Comparison of ENCODE assay signal across 8 cellular contexts in the genomic region with DNA sequence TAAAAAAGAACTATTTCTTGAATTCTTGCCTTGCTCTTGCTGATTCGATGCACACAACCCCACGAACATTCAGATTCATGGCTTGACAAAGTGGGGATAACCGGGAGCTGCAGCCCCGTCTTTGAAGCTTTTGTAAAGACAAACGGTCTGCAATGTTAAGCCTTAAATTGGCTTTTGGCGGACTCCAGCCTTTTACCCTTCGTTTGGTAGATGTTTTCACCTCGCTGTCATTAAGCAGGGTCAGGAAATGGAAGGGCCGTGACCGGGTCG. TPM values are rescaled to one million over a fixed set of nuclear protein-coding genes. Genes with fewer than 3 reads are reported as not detected.
DNase-seq lines count a peak whose midpoint lies in the region; ATAC-seq, FAIRE-seq and TF ChIP-seq lines count a peak whose summit lies in the region.

No MANE protein-coding gene starts in this region.

- peak overlapping the region; percentile 96 for H3K4me2 ChIP-seq in Loucy (ENCODE audit: low read depth, low read length, poor library complexity, severe bottlenecking)

- H3K27me3 ChIP-seq in Loucy (ENCODE audit: insufficient read depth, low read length, poor library complexity, severe bottlenecking) (no peaks in the 10 kb centered on the region), mononuclear cell (ENCODE audit: insufficient read depth, low read length) (no peaks in the 10 kb centered on the region)

- H3K9me2 ChIP-seq in Loucy (replicated peaks; ENCODE audit: low read depth, low read length) = no peaks in the 10 kb centered on the region

- no peaks in the 10 kb centered on the region for H3K36me3 ChIP-seq in Loucy (ENCODE audit: insufficient read depth, low read length)

- TF ChIP-seq POLR2A in GM12891 (IDR thresholded peaks at IDR 0.05; ENCODE audit: low read depth, low read length) = no peak

- H3K79me2 ChIP-seq in Loucy (ENCODE audit: insufficient read depth, low read length) = peaks cover 63% of the 10 kb centered on the region

- no peak for FAIRE-seq in GM12891 (lab: Jason Lieb, UNC)

- H3K4me1 ChIP-seq in Loucy (ENCODE audit: insufficient read depth, low read length, poor library complexity, severe bottlenecking) (peaks cover 56% of the 10 kb centered on the region), mononuclear cell (ENCODE audit: insufficient read depth, low read length) (peaks cover 27% of the 10 kb centered on the region)

- 0 out of 2 replicates have a peak, but pooled peaks cover 5% of the 10 kb centered on the region for H3F3A ChIP-seq in Loucy (ENCODE audit: low read depth)

- peaks cover 8% of the 10 kb centered on the region for H4K20me1 ChIP-seq in Loucy (ENCODE audit: insufficient read depth, low read length, poor library complexity, severe bottlenecking)

- H2AFZ ChIP-seq in Loucy (ENCODE audit: low read length) = peak overlapping the region; percentile 83

- no peak for ATAC-seq in GM21529 (IDR thresholded peaks at IDR 0.05; ENCODE audit: unreplicated experiment)
- no peak for ATAC-seq in HG03571 (IDR thresholded peaks at IDR 0.05; ENCODE audit: unreplicated experiment)

- peak; percentile 41 for DNase-seq in GM10266 (ENCODE audit: extremely low spot score)
- no peak for DNase-seq in cardiac fibroblast (ENCODE audit: low read depth in 2 of 2)
- no peak for DNase-seq in NCI-H2107 (lab: John Stamatoyannopoulos, UW)
- DNase-seq in GM12891 (ENCODE audit: insufficient read length, low spot score) = no peak

- no peaks in the 10 kb centered on the region for H3K9me3 ChIP-seq in Loucy (ENCODE audit: insufficient read depth, low read depth, low read length)
- H3K9me3 ChIP-seq in mononuclear cell (ENCODE audit: low read depth, low read length) = no peaks in the 10 kb centered on the region

- H3K4me3 ChIP-seq in Loucy (ENCODE audit: low read length, poor library complexity, severe bottlenecking) (peak overlapping the region; percentile 80), cardiac fibroblast (replicated peaks in 1 of 2; ENCODE audit: low read depth in 2 of 2, low read length in 2 of 2) (peak overlapping the region; percentile 86 to 89), mononuclear cell (ENCODE audit: low read length) (peak overlapping the region; percentile 99)

- TF ChIP-seq CTCF in GM10266 (IDR thresholded peaks at IDR 0.05; ENCODE audit: control insufficient read depth, insufficient read depth, low read depth, missing control alignments) (no peak), Loucy (conservative IDR thresholded peaks at IDR 0.05; ENCODE audit: low read length) (no peak), cardiac fibroblast (IDR thresholded peaks at IDR 0.05; ENCODE audit: low read depth, low read length) (no peak)

- H3K9ac ChIP-seq in Loucy (ENCODE audit: low read depth, low read length, poor library complexity, severe bottlenecking) = peak overlapping the region; percentile 89

TF ChIP-seq in GM12891, 5 proteins besides CTCF, POLR2A, EP300 and RAD21:
- no peak for TF ChIP-seq TAF1 (IDR thresholded peaks at IDR 0.05; ENCODE audit: low read depth, low read length)
- TF ChIP-seq PAX5 (IDR thresholded peaks at IDR 0.05; ENCODE audit: insufficient read depth, low read length, severe bottlenecking) = no peak
- TF ChIP-seq POU2F2 (IDR thresholded peaks at IDR 0.05; ENCODE audit: low read depth, low read length) = no peak
- TF ChIP-seq SPI1 (IDR thresholded peaks at IDR 0.05; ENCODE audit: low read depth, low read length) = no peak
- no peak for TF ChIP-seq POLR2AphosphoS5 (IDR thresholded peaks at IDR 0.05; ENCODE audit: low read depth, low read length)

RNA-seq across cellular contexts. Expression of gene MAP2K5, which starts 0.4 kb away (rescaled TPM):
- total RNA-seq in mononuclear cell = 7.3 TPM
- polyA plus RNA-seq in GM12891 (2012; ENCODE audit: low read depth, missing spikeins) = 9.3 TPM

RNA-seq across cellular contexts. Expression of gene C15orf61, which starts 21.2 kb away (rescaled TPM):
- 5.2 TPM for total RNA-seq in mononuclear cell
- polyA plus RNA-seq in GM12891 (2012; ENCODE audit: low read depth, missing spikeins) = 2.3 TPM
